8 cellular contexts compared by ENCODE assay signal in the genomic region with DNA sequence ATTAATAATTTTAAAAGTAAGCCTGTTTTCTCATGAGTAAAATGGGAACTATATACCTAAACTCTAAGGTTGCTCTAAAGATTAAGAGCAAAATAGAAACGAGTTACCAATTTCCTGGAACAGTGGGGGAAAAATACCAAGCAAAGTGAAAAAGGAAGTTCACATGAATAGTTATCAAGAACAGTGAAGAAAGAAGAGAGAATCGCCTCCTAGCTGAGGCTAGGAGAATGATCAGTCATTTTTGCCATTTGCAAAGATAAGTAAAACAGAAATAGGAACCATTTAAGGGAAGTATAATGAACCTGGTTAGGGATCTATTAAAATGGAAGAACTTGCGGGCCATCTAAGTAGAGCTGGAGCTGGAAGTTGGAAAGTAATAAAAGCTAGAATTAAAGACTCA. TPM values are rescaled to one million over a fixed set of nuclear protein-coding genes. Genes with fewer than 3 reads are reported as not detected.
DNase-seq lines count a peak whose midpoint lies in the region; ATAC-seq lines count a peak whose summit lies in the region.

No MANE protein-coding gene starts in this region.

- no peak overlapping the region for H3K4me3 Mint-ChIP-seq in activated naive CD4-positive, alpha-beta T cell treated with anti-CD3 and anti-CD28 coated beads, Interleukin-2, amount 50 U/mL, for 24 hours
- no peak overlapping the region for H3K4me3 Mint-ChIP-seq in activated naive CD4-positive, alpha-beta T cell treated with anti-CD3 and anti-CD28 coated beads, Interleukin-2, amount 10 ng/mL, durations not matched to agents 7 days and 5 days
- no peak overlapping the region for H3K4me3 Mint-ChIP-seq in activated CD4-positive, alpha-beta memory T cell treated with anti-CD3 and anti-CD28 coated beads, Interleukin-2, amount 10 ng/mL, durations not matched to agents 7 days and 5 days
- peak overlapping the region; percentile 24 for H3K4me3 Mint-ChIP-seq in stimulated activated naive CD8-positive, alpha-beta T cell treated with anti-CD3 and anti-CD28 coated beads, Interleukin-15, Interleukin-2, amounts not matched to agents 100 ng/mL and 50 ng/mL, for 24 hours

- no peaks in the 10 kb centered on the region for H3K27me3 Mint-ChIP-seq in activated naive CD4-positive, alpha-beta T cell treated with anti-CD3 and anti-CD28 coated beads, Interleukin-2, amount 50 U/mL, for 24 hours
- peaks cover 9% of the 10 kb centered on the region for H3K27me3 Mint-ChIP-seq in activated naive CD4-positive, alpha-beta T cell treated with anti-CD3 and anti-CD28 coated beads, Interleukin-2, amount 10 ng/mL, durations not matched to agents 7 days and 5 days
- H3K27me3 Mint-ChIP-seq in activated CD4-positive, alpha-beta memory T cell treated with anti-CD3 and anti-CD28 coated beads, Interleukin-2, amount 10 ng/mL, durations not matched to agents 7 days and 5 days: peaks cover 4% of the 10 kb centered on the region
- H3K27me3 Mint-ChIP-seq in stimulated activated naive CD8-positive, alpha-beta T cell treated with anti-CD3 and anti-CD28 coated beads, Interleukin-15, Interleukin-2, amounts not matched to agents 100 ng/mL and 50 ng/mL, for 24 hours: no peaks in the 10 kb centered on the region

- no peaks in the 10 kb centered on the region for H3K9me3 Mint-ChIP-seq in activated naive CD4-positive, alpha-beta T cell treated with anti-CD3 and anti-CD28 coated beads, Interleukin-2, amount 50 U/mL, for 24 hours
- no peaks in the 10 kb centered on the region for H3K9me3 Mint-ChIP-seq in activated naive CD4-positive, alpha-beta T cell treated with anti-CD3 and anti-CD28 coated beads, Interleukin-2, amount 10 ng/mL, durations not matched to agents 7 days and 5 days
- no peaks in the 10 kb centered on the region for H3K9me3 Mint-ChIP-seq in activated CD4-positive, alpha-beta memory T cell treated with anti-CD3 and anti-CD28 coated beads, Interleukin-2, amount 10 ng/mL, durations not matched to agents 7 days and 5 days
- H3K9me3 Mint-ChIP-seq in stimulated activated naive CD8-positive, alpha-beta T cell treated with anti-CD3 and anti-CD28 coated beads, Interleukin-15, Interleukin-2, amounts not matched to agents 100 ng/mL and 50 ng/mL, for 24 hours: no peaks in the 10 kb centered on the region

- no peak for ATAC-seq in GM18520 (IDR thresholded peaks at IDR 0.05; ENCODE audit: unreplicated experiment)

- CTCF ChIA-PET in activated naive CD4-positive, alpha-beta T cell treated with anti-CD3 and anti-CD28 coated beads, Interleukin-2, amount 10 ng/mL, durations not matched to agents 7 days and 5 days (lab: Charles Lee): interaction anchor here (0.6 kb wide), 1 partner anchor 381 kb away, joined by 3 read pairs; no protein-coding TSS in a partner anchor
- CTCF ChIA-PET in activated CD4-positive, alpha-beta memory T cell treated with anti-CD3 and anti-CD28 coated beads, Interleukin-2, amount 10 ng/mL, durations not matched to agents 7 days and 5 days (lab: Charles Lee): interaction anchor here (0.8 to 1.5 kb wide), 4 partner anchors 61 to 324 kb away, joined by 3 to 4 read pairs (median 4); no protein-coding TSS in a partner anchor

- H3K36me3 Mint-ChIP-seq in activated naive CD4-positive, alpha-beta T cell treated with anti-CD3 and anti-CD28 coated beads, Interleukin-2, amount 50 U/mL, for 24 hours: no peaks in the 10 kb centered on the region
- H3K36me3 Mint-ChIP-seq in activated naive CD4-positive, alpha-beta T cell treated with anti-CD3 and anti-CD28 coated beads, Interleukin-2, amount 10 ng/mL, durations not matched to agents 7 days and 5 days: no peaks in the 10 kb centered on the region
- H3K36me3 Mint-ChIP-seq in activated CD4-positive, alpha-beta memory T cell treated with anti-CD3 and anti-CD28 coated beads, Interleukin-2, amount 10 ng/mL, durations not matched to agents 7 days and 5 days (ENCODE audit: low read depth): no peaks in the 10 kb centered on the region
- H3K36me3 Mint-ChIP-seq in stimulated activated naive CD8-positive, alpha-beta T cell treated with anti-CD3 and anti-CD28 coated beads, Interleukin-15, Interleukin-2, amounts not matched to agents 100 ng/mL and 50 ng/mL, for 24 hours (ENCODE audit: low read depth): no peaks in the 10 kb centered on the region

- DNase-seq in activated naive CD4-positive, alpha-beta T cell treated with anti-CD3 and anti-CD28 coated beads, Interleukin-2, amount 10 ng/mL, durations not matched to agents 7 days and 5 days: no peak
- DNase-seq in HT1080 (ENCODE audit: low read depth) (peak; percentile 10), A172 (ENCODE audit: low spot score) (no peak)
- DNase-seq in activated CD4-positive, alpha-beta memory T cell treated with anti-CD3 and anti-CD28 coated beads, Interleukin-2, amount 10 ng/mL, durations not matched to agents 7 days and 5 days: no peak
- no peak for DNase-seq in stimulated activated CD4-positive, alpha-beta T cell treated with anti-CD3 and anti-CD28 coated beads, Interleukin-4, amount 100 ng/mL, for 4 hours

- H3K4me1 Mint-ChIP-seq in activated naive CD4-positive, alpha-beta T cell treated with anti-CD3 and anti-CD28 coated beads, Interleukin-2, amount 50 U/mL, for 24 hours: peaks cover 20% of the 10 kb centered on the region
- H3K4me1 Mint-ChIP-seq in activated naive CD4-positive, alpha-beta T cell treated with anti-CD3 and anti-CD28 coated beads, Interleukin-2, amount 10 ng/mL, durations not matched to agents 7 days and 5 days: peaks cover 37% of the 10 kb centered on the region
- H3K4me1 Mint-ChIP-seq in activated CD4-positive, alpha-beta memory T cell treated with anti-CD3 and anti-CD28 coated beads, Interleukin-2, amount 10 ng/mL, durations not matched to agents 7 days and 5 days: peaks cover 42% of the 10 kb centered on the region
- H3K4me1 Mint-ChIP-seq in stimulated activated naive CD8-positive, alpha-beta T cell treated with anti-CD3 and anti-CD28 coated beads, Interleukin-15, Interleukin-2, amounts not matched to agents 100 ng/mL and 50 ng/mL, for 24 hours (ENCODE audit: low read depth): peaks cover 44% of the 10 kb centered on the region

- POLR2A ChIA-PET in activated CD4-positive, alpha-beta memory T cell treated with anti-CD3 and anti-CD28 coated beads, Interleukin-2, amount 10 ng/mL, durations not matched to agents 7 days and 5 days (lab: Charles Lee): interaction anchor here (1.7 kb wide), 1 partner anchor 13 kb away, joined by 4 read pairs; no protein-coding TSS in a partner anchor

- peak overlapping the region; percentile 39 for H3K27ac Mint-ChIP-seq in activated naive CD4-positive, alpha-beta T cell treated with anti-CD3 and anti-CD28 coated beads, Interleukin-2, amount 50 U/mL, for 24 hours
- H3K27ac Mint-ChIP-seq in activated naive CD4-positive, alpha-beta T cell treated with anti-CD3 and anti-CD28 coated beads, Interleukin-2, amount 10 ng/mL, durations not matched to agents 7 days and 5 days: no peak overlapping the region
- peak overlapping the region; percentile 4 for H3K27ac Mint-ChIP-seq in activated CD4-positive, alpha-beta memory T cell treated with anti-CD3 and anti-CD28 coated beads, Interleukin-2, amount 10 ng/mL, durations not matched to agents 7 days and 5 days
- peak overlapping the region; percentile 94 for H3K27ac Mint-ChIP-seq in stimulated activated naive CD8-positive, alpha-beta T cell treated with anti-CD3 and anti-CD28 coated beads, Interleukin-15, Interleukin-2, amounts not matched to agents 100 ng/mL and 50 ng/mL, for 24 hours

RNA-seq across cellular contexts. Expression of gene P4HA2, which starts 50.7 kb away (rescaled TPM):
- total RNA-seq in HT1080 (2014; rRNA removed; shearing (Covaris generic)): 17.6 and 19.6 TPM in 2 replicates
- 30.1 and 31.2 TPM in 2 replicates for polyA plus RNA-seq in HT1080 (2015; cell fraction: cytosol; rRNA removed)
- polyA plus RNA-seq in HT1080 (2015; cell fraction: nucleus; rRNA removed): 118 and 130 TPM in 2 replicates
- 10 to 100 TPM in 1 of 2 experiments, 1 to 10 TPM in 1; 9.7 to 10.5 TPM for total RNA-seq in activated CD4-positive, alpha-beta memory T cell treated with anti-CD3 and anti-CD28 coated beads, Interleukin-2, amount 10 ng/mL, durations not matched to agents 7 days and 5 days
- 58.7 and 71.7 TPM in 2 replicates for total RNA-seq in A172 (2014; rRNA removed; shearing (Covaris generic))
